8 cellular contexts compared by ENCODE assay signal in the genomic region with DNA sequence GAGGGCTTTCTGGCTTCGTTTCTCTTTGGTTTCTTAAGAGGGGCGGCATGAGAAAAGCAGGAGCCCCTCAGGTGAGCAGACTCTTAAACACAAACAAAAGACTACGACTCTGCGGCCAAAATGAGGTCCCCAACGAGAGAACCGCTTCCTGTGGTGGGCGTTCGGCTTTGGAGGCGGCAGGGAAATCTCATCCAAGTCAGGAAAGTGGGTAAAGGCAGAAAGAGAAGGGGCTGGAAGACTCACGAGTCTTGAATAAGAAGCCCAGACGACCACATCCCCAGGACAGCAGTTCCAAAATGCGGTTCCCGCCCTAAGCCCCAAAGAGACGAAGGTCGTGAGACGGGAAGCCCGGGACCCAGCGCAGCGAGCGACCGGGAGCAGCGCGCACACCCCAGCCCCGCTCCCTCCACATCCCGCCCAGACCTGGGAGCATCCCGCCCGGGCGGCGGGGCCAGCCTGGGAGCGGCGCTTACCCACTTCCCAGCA. TPM values are rescaled to one million over a fixed set of nuclear protein-coding genes. Genes with fewer than 3 reads are reported as not detected.
DNase-seq lines count a peak whose midpoint lies in the region; ATAC-seq and TF ChIP-seq lines count a peak whose summit lies in the region.

No MANE protein-coding gene starts in this region.

- peak overlapping the region; percentile 79 for H3K4me3 ChIP-seq in BJ (ENCODE audit: low read depth, low read length)
- peak overlapping the region; percentile 78 for H3K4me3 ChIP-seq in PC-9
- H3K4me3 ChIP-seq in cardiac fibroblast (replicated peaks in 1 of 2; ENCODE audit: low read depth in 2 of 2, low read length in 2 of 2) = peak overlapping the region; percentile 86 to 92
- peak overlapping the region; percentile 96 to 97 for H3K4me3 ChIP-seq in stomach smooth muscle (ENCODE audit: low read length in 2 of 2)

- H4K20me1 ChIP-seq in PC-9 (ENCODE audit: insufficient read depth) = peaks cover 9% of the 10 kb centered on the region

- H3K4me1 ChIP-seq in PC-9 (replicated peaks; ENCODE audit: insufficient read depth) (peaks cover 46% of the 10 kb centered on the region), stomach smooth muscle (ENCODE audit: control insufficient read depth, insufficient read depth, low read length) (peaks cover 8% of the 10 kb centered on the region)

- peak overlapping the region; percentile 85 for H3K4me2 ChIP-seq in PC-9

- H3K36me3 ChIP-seq in BJ (ENCODE audit: control insufficient read depth, insufficient read depth, low read length) = peaks cover under 1% of the 10 kb centered on the region; the same call in 1 of the 2 replicates
- peaks cover 34% of the 10 kb centered on the region for H3K36me3 ChIP-seq in PC-9 (ENCODE audit: low read depth)
- peaks cover 0 to under 1% of the 10 kb centered on the region in 2 donors for H3K36me3 ChIP-seq in stomach smooth muscle (ENCODE audit: control insufficient read depth in 2 of 2, insufficient read depth in 2 of 2, low read length in 2 of 2)

- POLR2A ChIA-PET in BJ (lab: Charles Lee) = interaction anchor here (0.5 to 1.2 kb wide), 5 partner anchors 20 to 449 kb away, joined by 3 to 8 read pairs (median 6); no protein-coding TSS in a partner anchor
- POLR2A ChIA-PET in PC-9 (lab: Charles Lee; ENCODE audit: unreplicated experiment) = interaction anchor here (0.5 to 1.3 kb wide), 14 partner anchors 15 to 1210 kb away, joined by 3 to 18 read pairs (median 4); partner anchors contain the start of genes SMIM14 and UBE2K

- H3K27me3 ChIP-seq in BJ (ENCODE audit: control insufficient read depth, insufficient read depth, low read length) = no peaks in the 10 kb centered on the region
- no peaks in the 10 kb centered on the region for H3K27me3 ChIP-seq in PC-9 (ENCODE audit: insufficient read depth, low read depth)
- no peaks in the 10 kb centered on the region for H3K27me3 ChIP-seq in stomach smooth muscle (ENCODE audit: control insufficient read depth in 1 of 2, insufficient read depth in 2 of 2, low read length in 2 of 2)

- intact Hi-C loops in PC-9 (cut with micrococcal nuclease; ENCODE audit: unreplicated experiment) = loop anchor here (1.0 to 5.0 kb wide), 3 partner anchors 60 to 170 kb away; partner anchors contain the start of genes SMIM14 and UBE2K

- H3K9ac ChIP-seq in stomach smooth muscle (ENCODE audit: low read length in 2 of 2) = peak overlapping the region; percentile 90 to 95

- H3K9me3 ChIP-seq in PC-9 (ENCODE audit: insufficient read depth, low read depth) = peaks cover 17% of the 10 kb centered on the region
- no peaks in the 10 kb centered on the region for H3K9me3 ChIP-seq in stomach smooth muscle (ENCODE audit: control insufficient read depth in 2 of 2, low read length in 2 of 2)

- ATAC-seq in GM21526 (IDR thresholded peaks at IDR 0.05; ENCODE audit: low FRiP score, unreplicated experiment) (peak; percentile 24), GM18870 (IDR thresholded peaks at IDR 0.05; ENCODE audit: unreplicated experiment) (no peak)

- H3K27ac ChIP-seq in PC-9 (peak overlapping the region; percentile 95), stomach smooth muscle (ENCODE audit: low read length) (peak overlapping the region; percentile 83)

- BruUV-seq in PC-9 (replicated peaks; lab: Mats Ljungman, UMichigan) = TSS peak; percentile 78

- H2AFZ ChIP-seq in PC-9 = peak overlapping the region; percentile 47; the same call in 1 of the 2 replicates

- peaks cover 90% of the 10 kb centered on the region for H3K79me2 ChIP-seq in PC-9 (ENCODE audit: low read depth)

- DNase-seq in BJ (ENCODE audit: low read depth) (no peak), PC-9 (no peak), cardiac fibroblast (ENCODE audit: low read depth in 2 of 2) (no peak), midbrain (lab: John Stamatoyannopoulos, UW) (peak; percentile 47), retina (no peak)

- H3F3A ChIP-seq in PC-9 (ENCODE audit: insufficient read depth, low read depth) = peaks cover 34% of the 10 kb centered on the region

- no peak for TF ChIP-seq CTCF in BJ (IDR thresholded peaks at IDR 0.05; ENCODE audit: insufficient read depth, low read depth, low read length)
- no peak for TF ChIP-seq CTCF in PC-9 (conservative IDR thresholded peaks at IDR 0.05)
- TF ChIP-seq CTCF in cardiac fibroblast (IDR thresholded peaks at IDR 0.05; ENCODE audit: low read depth, low read length) = no peak

- no peaks in the 10 kb centered on the region for H3K9me2 ChIP-seq in PC-9 (ENCODE audit: insufficient read depth)

- CTCF ChIA-PET in BJ (lab: Yijun Ruan, JAX) = interaction anchor here (0.5 kb wide), 1 partner anchor 158 kb away, joined by 3 read pairs; no protein-coding TSS in a partner anchor
- CTCF ChIA-PET in PC-9 (lab: Charles Lee) = interaction anchor here (0.6 to 0.7 kb wide), 2 partner anchors 11 to 113 kb away, joined by 3 to 5 read pairs; no protein-coding TSS in a partner anchor

RNA-seq across cellular contexts. Expression of gene UGDH, which starts 0.4 kb away (rescaled TPM):
- 27.9 and 55.4 TPM in 2 replicates for polyA plus RNA-seq in BJ (2011; rRNA removed)
- 36.9 and 39.4 TPM in 2 replicates for polyA minus RNA-seq in BJ (2011; rRNA and poly(A)+ RNA removed)
- 88.6 and 98.5 TPM in 2 replicates for total RNA-seq in PC-9 (2021)
